12 cellular contexts compared by ENCODE assay signal in the genomic region with DNA sequence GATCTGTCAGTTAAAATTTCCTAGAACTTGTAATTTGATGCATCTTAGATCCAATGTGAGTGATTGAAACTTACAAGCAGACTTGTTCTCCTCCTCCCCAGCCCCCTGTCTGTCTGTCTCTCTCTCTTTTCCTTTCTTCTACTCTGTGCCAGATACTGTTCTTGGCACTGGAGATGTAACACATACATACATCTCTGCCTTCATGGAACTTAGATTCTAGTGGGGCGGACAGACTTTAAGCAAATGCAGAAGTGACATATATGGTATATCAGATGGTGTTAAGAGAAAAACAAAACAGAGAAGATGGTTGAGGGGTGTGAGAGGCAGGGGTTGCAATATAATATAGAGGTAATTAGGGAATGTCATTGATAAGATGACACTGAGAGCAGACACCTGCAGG. TPM values are rescaled to one million over a fixed set of nuclear protein-coding genes. Genes with fewer than 3 reads are reported as not detected.
A peak's percentile ranks its signal among the peaks of the same experiment; 100 is the strongest.
DNase-seq lines count a peak whose midpoint lies in the region; ATAC-seq and TF ChIP-seq lines count a peak whose summit lies in the region.
"Had no signal": no experiment of that assay in that cellular context is flagged by ENCODE, and none has a peak within 500 bp of the region (broad histone marks: within the 10 kb centered on the region; RNA-seq: fewer than 3 reads in every experiment).

No MANE protein-coding gene starts in this region.

- no peaks in the 10 kb centered on the region for H3K27me3 ChIP-seq in cardiac muscle cell
- no peaks in the 10 kb centered on the region for H3K27me3 ChIP-seq in effector memory CD4-positive, alpha-beta T cell (replicated peaks; ENCODE audit: control insufficient read depth, insufficient read depth, low read length, poor library complexity, severe bottlenecking)
- no peaks in the 10 kb centered on the region for H3K27me3 ChIP-seq in upper lobe of right lung
- H3K27me3 ChIP-seq in esophagus muscularis mucosa = no peaks in the 10 kb centered on the region
- no peaks in the 10 kb centered on the region for H3K27me3 ChIP-seq in trophoblast cell (ENCODE audit: insufficient read depth, low read length)

- H2AFZ ChIP-seq in trophoblast cell (ENCODE audit: insufficient read depth, low read length, poor library complexity) = no peak overlapping the region

- no peak overlapping the region for H2BK12ac ChIP-seq in trophoblast cell (ENCODE audit: low read length)

- WGBS in esophagus muscularis mucosa = 100% methylated on average over 1 of the region's 1 CpG
- WGBS in trophoblast cell (ENCODE audit: extremely low coverage, insufficient coverage, insufficient read length) = no CpG with 5 or more reads among the region's 1 CpG

- peaks cover 4% of the 10 kb centered on the region for H3K79me1 ChIP-seq in trophoblast cell (ENCODE audit: low read length)

- ATAC-seq in left cardiac atrium = no peak
- ATAC-seq in upper lobe of right lung = no peak

- H3K14ac ChIP-seq in trophoblast cell (ENCODE audit: low read length) = no peak overlapping the region

- no peak overlapping the region for H2AK5ac ChIP-seq in trophoblast cell (ENCODE audit: low read length)

- TF ChIP-seq POLR2A in NB4 (IDR thresholded peaks at IDR 0.05; ENCODE audit: extremely low read depth, insufficient read length) = no peak
- no peak for TF ChIP-seq POLR2A in esophagus muscularis mucosa (IDR thresholded peaks at IDR 0.05; ENCODE audit: low read depth)

- intact Hi-C loops in left cardiac atrium (cut with DNase I) = no loop called here
- intact Hi-C loops in upper lobe of right lung (cut with DNase I) = no loop called here
- intact Hi-C loops in esophagus muscularis mucosa (cut with DNase I) = no loop called here

- H3K18ac ChIP-seq in trophoblast cell (ENCODE audit: low read length) = no peak overlapping the region

- H4K12ac ChIP-seq in trophoblast cell (ENCODE audit: low read depth, low read length) = no peak overlapping the region

- peaks cover 5% of the 10 kb centered on the region for H3K79me2 ChIP-seq in trophoblast cell (ENCODE audit: control insufficient read depth, insufficient read depth, low read length, poor library complexity)

- H2BK120ac ChIP-seq in trophoblast cell (ENCODE audit: insufficient read depth, low read length, poor library complexity) = no peak overlapping the region

- no peak overlapping the region for H4K91ac ChIP-seq in trophoblast cell (ENCODE audit: low read depth, low read length)

- DNase-seq in cardiac muscle cell (ENCODE audit: low read depth in 1 of 2, low spot score in 1 of 2) (no peak), left cardiac atrium (no peak), NB4 (ENCODE audit: low read depth) (no peak), upper lobe of right lung (no peak), esophagus muscularis mucosa (ENCODE audit: extremely low spot score) (no peak), trophoblast cell (no peak), GM19238 (ENCODE audit: insufficient read length, low spot score) (no peak)
- no peak for DNase-seq in effector memory CD4-positive, alpha-beta T cell
- DNase-seq: amygdala, C1 segment of cervical spinal cord, kidney glomerular epithelial cell, NCI-H748 treated with DMSO at 0.1 percent for 48 hours had no signal

- no peak overlapping the region for H3K4ac ChIP-seq in trophoblast cell (ENCODE audit: low read depth, low read length)

- TF ChIP-seq CTCF in cardiac muscle cell (IDR thresholded peaks at IDR 0.05; ENCODE audit: low read depth, low read length) = no peak
- no peak for TF ChIP-seq CTCF in NB4 (IDR thresholded peaks at IDR 0.05; ENCODE audit: low read depth, low read length)
- TF ChIP-seq CTCF in upper lobe of right lung (IDR thresholded peaks at IDR 0.05) = no peak
- no peak for TF ChIP-seq CTCF in esophagus muscularis mucosa (IDR thresholded peaks at IDR 0.05)

- peak overlapping the region; percentile 68 for H3K27ac ChIP-seq in cardiac muscle cell
- peak overlapping the region; percentile 69 for H3K27ac ChIP-seq in effector memory CD4-positive, alpha-beta T cell (ENCODE audit: insufficient read depth, low read length, poor library complexity, severe bottlenecking)
- H3K27ac ChIP-seq in upper lobe of right lung = peak overlapping the region; percentile 67
- peak overlapping the region in 1 of 4 donors; percentile 16 for H3K27ac ChIP-seq in esophagus muscularis mucosa (replicated peaks in 1 of 4)
- H3K27ac ChIP-seq in trophoblast cell (ENCODE audit: low read depth, low read length) = no peak overlapping the region

- H3K4me1 ChIP-seq in cardiac muscle cell (ENCODE audit: low read depth) (peaks cover 39% of the 10 kb centered on the region), upper lobe of right lung (peaks cover 69% of the 10 kb centered on the region), esophagus muscularis mucosa (peaks cover 5 to 26% (median 20%) of the 10 kb centered on the region in 4 donors), trophoblast cell (ENCODE audit: control insufficient read depth in 1 of 2, insufficient read depth in 2 of 2, low read length in 2 of 2) (peaks cover 7 to 15% of the 10 kb centered on the region in 2 experiments)
- peaks cover 80% of the 10 kb centered on the region for H3K4me1 ChIP-seq in effector memory CD4-positive, alpha-beta T cell (ENCODE audit: control insufficient read depth, insufficient read depth, low read length, poor library complexity, severe bottlenecking)

- H3K36me3 ChIP-seq in cardiac muscle cell (no peaks in the 10 kb centered on the region), upper lobe of right lung (no peaks in the 10 kb centered on the region), esophagus muscularis mucosa (no peaks in the 10 kb centered on the region), trophoblast cell (ENCODE audit: control insufficient read depth in 1 of 2, insufficient read depth in 2 of 2, low read length in 2 of 2) (no peaks in the 10 kb centered on the region)
- no peaks in the 10 kb centered on the region for H3K36me3 ChIP-seq in effector memory CD4-positive, alpha-beta T cell (ENCODE audit: control insufficient read depth, insufficient read depth, low read length)

- H3K23ac ChIP-seq in trophoblast cell (ENCODE audit: low read length) = no peak overlapping the region

- H3K4me3 ChIP-seq in cardiac muscle cell (no peak overlapping the region), NB4 (ENCODE audit: low read depth, low read length) (peak overlapping the region; percentile 25), upper lobe of right lung (no peak overlapping the region), esophagus muscularis mucosa (no peak overlapping the region), trophoblast cell (ENCODE audit: low read depth, low read length) (no peak overlapping the region)
- no peak overlapping the region for H3K4me3 ChIP-seq in effector memory CD4-positive, alpha-beta T cell (ENCODE audit: insufficient read depth, low read depth, low read length, poor library complexity, severe bottlenecking)

- no peak overlapping the region for H2BK5ac ChIP-seq in trophoblast cell (ENCODE audit: low read depth, low read length, poor library complexity)

- no peak overlapping the region for H3K9ac ChIP-seq in trophoblast cell (ENCODE audit: low read length)

- no peak overlapping the region for H3K4me2 ChIP-seq in trophoblast cell (ENCODE audit: low read length)

- no peaks in the 10 kb centered on the region for H3K9me3 ChIP-seq in cardiac muscle cell (ENCODE audit: low read depth)
- H3K9me3 ChIP-seq in effector memory CD4-positive, alpha-beta T cell (ENCODE audit: control insufficient read depth, low read length) = no peaks in the 10 kb centered on the region
- no peaks in the 10 kb centered on the region for H3K9me3 ChIP-seq in upper lobe of right lung
- H3K9me3 ChIP-seq in esophagus muscularis mucosa = no peaks in the 10 kb centered on the region
- no peaks in the 10 kb centered on the region for H3K9me3 ChIP-seq in trophoblast cell (ENCODE audit: insufficient read depth, low read depth, low read length)

- no peak for TF ChIP-seq EP300 in esophagus muscularis mucosa (IDR thresholded peaks at IDR 0.05)

- no peak overlapping the region for H4K8ac ChIP-seq in trophoblast cell (ENCODE audit: low read depth, low read length)

RNA-seq across cellular contexts. Expression of gene CHST11, which starts 6.6 kb away (rescaled TPM):
- 29.8 and 39.8 TPM in 2 replicates for total RNA-seq in cardiac muscle cell
- polyA plus RNA-seq in cardiac muscle cell = 20.5 and 24.2 TPM in 2 replicates
- total RNA-seq in left cardiac atrium = 10 to 100 TPM; 12.9 to 17.7 TPM
- total RNA-seq in upper lobe of right lung = 56.6 TPM
- 10 to 100 TPM in 1 of 4 donors, 1 to 10 TPM in 3; 5.7 to 15.7 (median 7.1) TPM for total RNA-seq in esophagus muscularis mucosa
- polyA plus RNA-seq in trophoblast cell (2013) = 22.6 and 22.9 TPM in 2 replicates
